8 cellular contexts compared by ENCODE assay signal in the genomic region with DNA sequence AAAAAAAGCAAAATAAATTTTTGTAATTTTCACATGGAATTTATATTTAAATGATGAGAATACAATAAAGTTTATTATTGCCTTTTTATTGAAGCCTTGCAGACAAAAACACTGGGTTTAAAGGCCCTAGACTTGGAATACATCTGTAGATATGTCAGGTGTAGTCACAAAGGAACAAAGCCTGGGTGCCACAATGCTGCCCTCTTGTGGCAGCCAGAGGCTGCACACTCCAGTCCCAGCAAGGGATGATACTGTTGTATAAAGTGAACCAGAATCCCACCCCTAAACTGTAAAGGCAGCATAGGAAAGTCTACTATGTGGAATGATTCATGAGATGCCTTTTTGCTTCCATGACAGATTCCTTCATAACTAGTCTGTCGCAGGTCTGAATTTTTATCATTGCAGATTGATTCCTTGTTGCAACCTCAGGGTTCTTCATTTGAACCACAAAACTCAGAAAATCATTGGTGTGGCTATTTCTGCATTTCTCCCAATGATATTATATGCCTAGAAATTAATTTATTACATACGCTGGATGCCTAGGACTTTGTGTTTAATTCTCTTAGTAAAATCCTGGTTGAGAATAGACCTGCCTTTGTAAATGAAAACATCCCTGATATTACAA. TPM values are rescaled to one million over a fixed set of nuclear protein-coding genes. Genes with fewer than 3 reads are reported as not detected.
DNase-seq lines count a peak whose midpoint lies in the region; ATAC-seq and TF ChIP-seq lines count a peak whose summit lies in the region.

No MANE protein-coding gene starts in this region.

- ATAC-seq in GM21717 (IDR thresholded peaks at IDR 0.05; ENCODE audit: unreplicated experiment) (peak; percentile 87), psoas muscle (peak; percentile 76 to 89 (median 84))

- intact Hi-C loops in head of caudate nucleus (cut with DNase I) = no loop called here
- intact Hi-C loops in psoas muscle (cut with DNase I) = loop anchor here (5.0 to 10.0 kb wide), 2 partner anchors 297 to 324 kb away; no protein-coding TSS in a partner anchor

- H3K27ac ChIP-seq in SJSA1 = no peak overlapping the region
- H3K27ac ChIP-seq in psoas muscle = no peak overlapping the region

- H3K4me1 ChIP-seq in SJSA1 (replicated peaks) (peaks cover 5% of the 10 kb centered on the region; the same call in 1 of the 2 replicates), psoas muscle (no peaks in the 10 kb centered on the region)

- H3K4me3 ChIP-seq in SJSA1 (no peak overlapping the region), psoas muscle (no peak overlapping the region)

- in situ Hi-C loops in KBM-7 (cut with MboI; ENCODE audit: low pct_unique_long_range_greater_than_20kb, low sequenced_read_pairs) = no loop called here

- H3K9me3 ChIP-seq in SJSA1 (replicated peaks) (no peaks in the 10 kb centered on the region), psoas muscle (no peaks in the 10 kb centered on the region)

- H3K27me3 ChIP-seq in SJSA1 (replicated peaks) (no peaks in the 10 kb centered on the region), psoas muscle (ENCODE audit: insufficient read depth in 3 of 3, low read length in 2 of 3) (no peaks in the 10 kb centered on the region)

- WGBS in psoas muscle, 3 donors = 40 to 41% (median 40%) methylated on average over 2 of the region's 2 CpGs

- DNase-seq in ELR (ENCODE audit: low read depth) = peak; percentile 68
- peak; percentile 75 for DNase-seq in KBM-7
- DNase-seq in SJSA1 (ENCODE audit: low read depth in 1 of 2, low spot score in 2 of 2) = peak; percentile 49 to 51
- peak; percentile 61 for DNase-seq in activated naive CD4-positive, alpha-beta T cell treated with Interleukin-2 at 50 U/mL for 16 hours
- DNase-seq in head of caudate nucleus = peak; percentile 22 to 84 (median 66)
- peak; percentile 31 to 74 for DNase-seq in psoas muscle
- no peak for DNase-seq in cortex of kidney (lab: John Stamatoyannopoulos, UW)

- H3K36me3 ChIP-seq in SJSA1 = no peaks in the 10 kb centered on the region
- no peaks in the 10 kb centered on the region for H3K36me3 ChIP-seq in psoas muscle (ENCODE audit: insufficient read depth in 1 of 2, low read depth in 1 of 2)

- TF ChIP-seq CTCF in psoas muscle (IDR thresholded peaks at IDR 0.05) = peak; percentile 97

RNA-seq across cellular contexts. Expression of a gene that starts 37.0 kb away (rescaled TPM):
- total RNA-seq in SJSA1 (2014; rRNA removed; shearing (Covaris generic)) = not detected in 2 replicates
- under 1 TPM in 1 of 4 donors, not detected in 3; 0.09 TPM for total RNA-seq in psoas muscle
- polyA plus RNA-seq in psoas muscle = under 1 TPM in 2 of 3 donors, not detected in 1; 0.01 to 0.03 TPM

RNA-seq across cellular contexts. Expression of a gene that starts 53.7 kb away (rescaled TPM):
- total RNA-seq in SJSA1 (2014; rRNA removed; shearing (Covaris generic)) = 171 and 226 TPM in 2 replicates
- total RNA-seq in psoas muscle = 10 to 100 TPM; 78.2 to 89.1 (median 81.8) TPM
- polyA plus RNA-seq in psoas muscle = 100 to 1,000 TPM in 1 of 3 donors, 10 to 100 TPM in 2; 66.1 to 118 (median 85.5) TPM
